ENCODE assay signal across 8 cellular contexts in the genomic region with DNA sequence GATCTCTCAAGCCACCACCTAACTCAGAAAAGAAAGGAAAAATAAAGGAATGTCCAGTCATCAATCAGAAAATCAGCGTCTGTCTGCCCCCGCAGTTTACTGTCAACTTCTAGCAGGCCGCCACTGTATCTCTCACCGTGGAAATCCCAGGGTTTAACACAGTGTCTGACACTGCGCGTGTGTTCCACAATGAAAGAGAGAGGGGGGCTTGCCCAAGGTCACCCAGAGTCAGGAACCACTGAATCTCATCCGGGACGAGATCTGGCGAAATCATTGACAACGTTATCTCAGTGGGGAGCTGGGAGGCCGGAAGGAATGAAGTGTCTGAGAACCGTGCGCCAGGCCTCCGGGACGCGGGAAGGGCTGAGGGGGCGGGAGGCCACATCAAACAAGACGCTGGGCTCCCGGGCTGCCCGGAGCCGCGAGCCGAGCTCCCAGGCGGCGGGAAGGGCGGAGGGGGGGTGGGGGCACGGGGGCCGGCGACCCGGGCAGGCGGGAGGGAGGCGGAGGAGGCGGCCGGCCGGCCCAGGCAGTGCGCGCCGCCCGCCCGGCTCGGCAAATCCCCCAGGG. TPM values are rescaled to one million over a fixed set of nuclear protein-coding genes. Genes with fewer than 3 reads are reported as not detected.
DNase-seq lines count a peak whose midpoint lies in the region; ATAC-seq and TF ChIP-seq lines count a peak whose summit lies in the region.

No MANE protein-coding gene starts in this region.

- no peaks in the 10 kb centered on the region for H3K9me3 ChIP-seq in OCI-LY7 (ENCODE audit: low read length)

- no TSS peak for BruUV-seq in OCI-LY7 (replicated peaks; lab: Mats Ljungman, UMichigan)

- peak overlapping the region; percentile 69 to 87 (median 76) for H3K4me3 Mint-ChIP-seq in brain

- H3K9me3 Mint-ChIP-seq in brain = peaks cover 0 to 5% (median 0%) of the 10 kb centered on the region in 5 experiments

- H4K20me1 ChIP-seq in OCI-LY7 (ENCODE audit: insufficient read depth, low read length) = no peaks in the 10 kb centered on the region

- H3K27me3 Mint-ChIP-seq in brain = peaks cover 38% of the 10 kb centered on the region

- H3K27ac Mint-ChIP-seq in brain = peak overlapping the region; percentile 17 to 93 (median 66)

- ATAC-seq in GM21717 (IDR thresholded peaks at IDR 0.05; ENCODE audit: unreplicated experiment) = no peak
- ATAC-seq in HG02973 (IDR thresholded peaks at IDR 0.05; ENCODE audit: unreplicated experiment) = no peak

- CTCF ChIA-PET in OCI-LY7 (lab: Charles Lee; ENCODE audit: unreplicated experiment) = interaction anchor here (1.0 to 1.7 kb wide), 2 partner anchors 29 to 33 kb away, joined by 5 to 9 read pairs; no protein-coding TSS in a partner anchor

- H3K4me1 Mint-ChIP-seq in brain = peaks cover 73% of the 10 kb centered on the region

- H3K4me3 ChIP-seq in OCI-LY7 (ENCODE audit: low read depth, low read length, poor library complexity, severe bottlenecking) = peak overlapping the region; percentile 67

- POLR2A ChIA-PET in OCI-LY7 (lab: Charles Lee) = interaction anchor here (1.1 to 9.0 kb wide), 4 partner anchors 26 to 63 kb away, joined by 3 to 172 read pairs (median 8); no protein-coding TSS in a partner anchor

- peak overlapping the region; percentile 21; the same call in 1 of the 2 replicates for H2AFZ ChIP-seq in OCI-LY7 (ENCODE audit: low read length)

- H3K4me1 ChIP-seq in OCI-LY7 (ENCODE audit: insufficient read depth, low read length, poor library complexity, severe bottlenecking) = peaks cover 56% of the 10 kb centered on the region

- H3K4me2 ChIP-seq in OCI-LY7 (ENCODE audit: low read length) = peak overlapping the region; percentile 69

- peaks cover 12% of the 10 kb centered on the region; the same call in 1 of the 2 replicates for H3K79me2 ChIP-seq in OCI-LY7 (ENCODE audit: insufficient read depth, low read depth, low read length)

- intact Hi-C loops in OCI-LY7 (cut with micrococcal nuclease; ENCODE audit: unreplicated experiment) = loop anchor here (1.0 to 2.0 kb wide), 2 partner anchors 63 to 173 kb away; no protein-coding TSS in a partner anchor

- TF ChIP-seq CTCF in OCI-LY7 (conservative IDR thresholded peaks at IDR 0.05; ENCODE audit: low read length) (no peak), brain (conservative IDR thresholded peaks at IDR 0.05) (no peak)

- peak; percentile 67 for DNase-seq in activated effector memory CD4-positive, alpha-beta T cell treated with anti-CD3 and anti-CD28 coated beads, Interleukin-2, amount 50 U/mL, for 16 hours
- no peak for DNase-seq in activated effector memory CD4-positive, alpha-beta T cell treated with Interleukin-2 at 50 U/mL for 16 hours
- DNase-seq in OCI-LY7 (ENCODE audit: low spot score) (peak; percentile 51), kidney glomerular epithelial cell (lab: John Stamatoyannopoulos, UW) (peak; percentile 84)
- peak; percentile 11 to 19 for DNase-seq in stimulated activated CD4-positive, alpha-beta T cell treated with anti-CD3 and anti-CD28 coated beads, Interleukin-2, amount 100 ng/mL, for 48 hours

- peaks cover 5% of the 10 kb centered on the region; the same call in 1 of the 2 replicates for H3K36me3 ChIP-seq in OCI-LY7 (ENCODE audit: insufficient read depth, low read length)

- no peaks in the 10 kb centered on the region for H3K9me2 ChIP-seq in OCI-LY7 (ENCODE audit: insufficient read depth, low read length)

- peak overlapping the region; percentile 86 for H3K27ac ChIP-seq in OCI-LY7 (ENCODE audit: low read depth, low read length, poor library complexity, severe bottlenecking)

- peaks cover 21% of the 10 kb centered on the region for H3K36me3 Mint-ChIP-seq in brain

RNA-seq across cellular contexts. Expression of a gene that starts 2.2 kb away (rescaled TPM):
- 0.72 and 1.1 TPM in 2 replicates for total RNA-seq in OCI-LY7 (2014; rRNA removed; shearing (Covaris generic))
- 3.0 and 3.4 TPM in 2 replicates for total RNA-seq in OCI-LY7 (2022)
- 18.2 TPM for polyA plus RNA-seq in brain (ENCODE audit: insufficient read depth, low read depth, low replicate concordance)
